Comparison of ENCODE assay signal across 1 cellular context in genomic region chr11:7512525-7513209, GRCh38.
TF ChIP-seq lines count a peak whose summit lies in the region.

No MANE protein-coding gene starts in this region.

TF ChIP-seq in GM12878, 131 proteins besides CTCF, POLR2A, EP300 and RAD21 (continued from another document):
- peak; percentile 67; the same call in 1 of the 2 replicates for TF ChIP-seq CREB1 (IDR thresholded peaks at IDR 0.05; ENCODE audit: low read depth)
